In genomic region chr14:101997429-101998336, GRCh38 we compare ENCODE assay signal across 21 cellular contexts.
"Had no signal": no experiment of that assay in that cellular context is flagged by ENCODE, and none has a peak within 500 bp of the region (broad histone marks: within the 10 kb centered on the region; RNA-seq: fewer than 3 reads in every experiment).

No MANE protein-coding gene starts in this region.

- ATAC-seq: activated CD4-positive, CD25-positive, alpha-beta regulatory T cell treated with anti-CD3 and anti-CD28 coated beads, Interleukin-2, amount 50 U/mL, for 24 hours; effector memory CD8-positive, alpha-beta T cell; heart right ventricle; left cardiac atrium; naive thymus-derived CD8-positive, alpha-beta T cell; right cardiac atrium; T-cell had no signal

- DNase-seq: activated CD4-positive, alpha-beta T cell treated with anti-CD3 and anti-CD28 coated beads, Interleukin-2, amount 50 U/mL, for 4 hours; activated naive CD8-positive, alpha-beta T cell treated with anti-CD3 and anti-CD28 coated beads for 36 hours; activated T-cell treated with anti-CD3 and anti-CD28 coated beads for 4 hours; amygdala; brain microvascular endothelial cell; dermis blood vessel endothelial cell; effector memory CD8-positive, alpha-beta T cell; heart right ventricle; left cardiac atrium; naive thymus-derived CD8-positive, alpha-beta T cell; small intestine; stimulated activated CD4-positive, alpha-beta T cell treated with anti-CD3 and anti-CD28 coated beads, Interleukin-4, amount 100 ng/mL, for 24 hours; stimulated activated naive CD4-positive, alpha-beta T cell treated with Interleukin-2 at 50 U/mL for 16 hours; T-cell; T1000; transverse colon had no signal

- H3K27ac Mint-ChIP-seq: activated naive CD8-positive, alpha-beta T cell treated with anti-CD3 and anti-CD28 coated beads for 36 hours; effector memory CD8-positive, alpha-beta T cell; progenitor cell of endocrine pancreas; T-cell had no signal

- H3K4me1 Mint-ChIP-seq: activated naive CD8-positive, alpha-beta T cell treated with anti-CD3 and anti-CD28 coated beads for 36 hours had no signal

- H3K4me3 ChIP-seq: heart right ventricle, lung, transverse colon, vagina had no signal

- H3K9me3 Mint-ChIP-seq: activated naive CD8-positive, alpha-beta T cell treated with anti-CD3 and anti-CD28 coated beads for 36 hours; effector memory CD8-positive, alpha-beta T cell; naive thymus-derived CD8-positive, alpha-beta T cell; T-cell had no signal

- H3K27me3 Mint-ChIP-seq: activated naive CD8-positive, alpha-beta T cell treated with anti-CD3 and anti-CD28 coated beads for 36 hours; effector memory CD8-positive, alpha-beta T cell; naive thymus-derived CD8-positive, alpha-beta T cell; progenitor cell of endocrine pancreas; T-cell had no signal

- H3K27ac ChIP-seq: brain microvascular endothelial cell, heart right ventricle, transverse colon, vagina had no signal

- H3K27me3 ChIP-seq: brain microvascular endothelial cell, heart right ventricle, transverse colon, vagina had no signal

- H3K9me3 ChIP-seq: heart right ventricle, transverse colon, vagina had no signal

- H3K4me1 ChIP-seq: transverse colon, vagina had no signal

- H3K4me3 Mint-ChIP-seq: activated naive CD8-positive, alpha-beta T cell treated with anti-CD3 and anti-CD28 coated beads for 36 hours; effector memory CD8-positive, alpha-beta T cell; naive thymus-derived CD8-positive, alpha-beta T cell; T-cell had no signal
